10 cellular contexts compared by ENCODE assay signal in genomic region chr15:36887214-36888017, GRCh38.
DNase-seq lines count a peak whose midpoint lies in the region; ATAC-seq and TF ChIP-seq lines count a peak whose summit lies in the region.
"Had no signal": no experiment of that assay in that cellular context is flagged by ENCODE, and none has a peak within 500 bp of the region (broad histone marks: within the 10 kb centered on the region; RNA-seq: fewer than 3 reads in every experiment).

No MANE protein-coding gene starts in this region.

- H3K9me3 ChIP-seq in duodenal mucosa (ENCODE audit: control insufficient read depth in 1 of 2, low read length in 2 of 2) (no peaks in the 10 kb centered on the region), upper lobe of right lung (no peaks in the 10 kb centered on the region)

- H3K36me3 ChIP-seq in duodenal mucosa (ENCODE audit: control insufficient read depth in 1 of 2, insufficient read depth in 2 of 2, low read length in 2 of 2) (no peaks in the 10 kb centered on the region), upper lobe of right lung (peaks cover 8% of the 10 kb centered on the region)

- peaks cover 13 to 25% of the 10 kb centered on the region in 2 donors for H3K27me3 ChIP-seq in duodenal mucosa (ENCODE audit: control insufficient read depth in 1 of 2, insufficient read depth in 2 of 2, low read length in 2 of 2)
- H3K27me3 ChIP-seq in upper lobe of right lung, result peaks cover 64% of the 10 kb centered on the region

- H3K4me1 Mint-ChIP-seq in activated T-helper 17 cell treated with anti-CD3 and anti-CD28 coated beads, Interleukin-2, amount 50 U/mL, for 72 hours, result peaks cover 8% of the 10 kb centered on the region

- no peak overlapping the region for H3K4me3 Mint-ChIP-seq in activated T-helper 17 cell treated with anti-CD3 and anti-CD28 coated beads, Interleukin-2, amount 50 U/mL, for 72 hours

- TF ChIP-seq CTCF in upper lobe of right lung (IDR thresholded peaks at IDR 0.05), result no peak

- peaks cover 87% of the 10 kb centered on the region for H3K27me3 Mint-ChIP-seq in activated T-helper 17 cell treated with anti-CD3 and anti-CD28 coated beads, Interleukin-2, amount 50 U/mL, for 72 hours

- ATAC-seq in upper lobe of right lung (no peak), HG03460 (IDR thresholded peaks at IDR 0.05; ENCODE audit: unreplicated experiment) (no peak)
- ATAC-seq in activated T-helper 17 cell treated with anti-CD3 and anti-CD28 coated beads, Interleukin-2, amount 50 U/mL, for 72 hours (replicated peaks), result no peak
- ATAC-seq: activated naive CD4-positive, alpha-beta T cell treated with anti-CD3 and anti-CD28 coated beads, Interleukin-2, amount 50 U/mL, for 72 hours had no signal

- H3K36me3 Mint-ChIP-seq in activated T-helper 17 cell treated with anti-CD3 and anti-CD28 coated beads, Interleukin-2, amount 50 U/mL, for 72 hours (ENCODE audit: low read depth), result no peaks in the 10 kb centered on the region

- intact Hi-C loops in upper lobe of right lung (cut with DNase I), result loop anchor here (10.0 kb wide), 1 partner anchor 247 kb away; no protein-coding TSS in a partner anchor

- H3K27ac ChIP-seq in duodenal mucosa (ENCODE audit: low read depth, low read length), result no peak overlapping the region
- no peak overlapping the region for H3K27ac ChIP-seq in upper lobe of right lung

- DNase-seq in NCI-H748 (lab: John Stamatoyannopoulos, UW; ENCODE audit: unreplicated experiment) (peak; percentile 50), NCI-H748 treated with DMSO at 0.1 percent for 48 hours (lab: John Stamatoyannopoulos, UW) (no peak), medulla oblongata (ENCODE audit: extremely low spot score) (peak; percentile 38), upper lobe of right lung (no peak), NCI-H187 (lab: John Stamatoyannopoulos, UW) (no peak)
- DNase-seq: NCI-H1930 had no signal

- H3K9ac ChIP-seq in duodenal mucosa (ENCODE audit: low read depth in 1 of 2, low read length in 2 of 2), result peak overlapping the region in 1 of 2 donors; percentile 1

- H3K4me1 ChIP-seq in duodenal mucosa (ENCODE audit: control insufficient read depth in 1 of 2, insufficient read depth in 2 of 2, low read length in 2 of 2) (peaks cover 5 to 13% of the 10 kb centered on the region in 2 donors), upper lobe of right lung (no peaks in the 10 kb centered on the region)

- peaks cover 4% of the 10 kb centered on the region for H3K9me3 Mint-ChIP-seq in activated T-helper 17 cell treated with anti-CD3 and anti-CD28 coated beads, Interleukin-2, amount 50 U/mL, for 72 hours

- H3K4me3 ChIP-seq in duodenal mucosa (ENCODE audit: low read depth in 1 of 2, low read length in 2 of 2) (peak overlapping the region; percentile 66 to 69), upper lobe of right lung (peak overlapping the region; percentile 36)

- H3K27ac Mint-ChIP-seq in activated T-helper 17 cell treated with anti-CD3 and anti-CD28 coated beads, Interleukin-2, amount 50 U/mL, for 72 hours, result no peak overlapping the region
- H3K27ac Mint-ChIP-seq: activated naive CD4-positive, alpha-beta T cell treated with anti-CD3 and anti-CD28 coated beads, Interleukin-2, amount 50 U/mL, for 72 hours had no signal

Comparison
In these comparisons a context has a peak if more than half of its experiments do, and no peak if none do; other contexts are left out.
1. DNase-seq: peak in NCI-H748 (single experiment) and medulla oblongata (single experiment); none in NCI-H748 treated with DMSO at 0.1 percent for 48 hours (single experiment), upper lobe of right lung (single experiment) and NCI-H187 (0 of 2).